In the genomic region with DNA sequence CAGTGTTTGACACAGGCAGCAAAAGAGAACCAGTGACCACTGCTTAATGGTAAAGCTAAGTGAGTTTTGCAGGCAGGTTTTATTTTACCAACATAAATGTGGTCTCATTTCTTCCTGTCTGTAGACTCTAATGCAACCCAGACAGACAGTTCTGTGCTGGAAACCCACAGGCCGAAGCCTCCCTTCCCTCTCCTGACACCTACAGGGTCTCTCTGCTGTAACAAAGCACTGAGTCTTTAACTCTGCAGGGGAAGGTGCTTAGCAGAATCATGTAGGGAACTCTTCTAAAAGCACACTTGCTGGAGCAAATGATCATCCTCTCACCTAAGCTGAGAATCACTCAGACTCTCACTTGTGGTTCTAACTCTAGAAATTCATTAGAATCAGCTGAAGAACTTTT, we compare ENCODE assay signal across 2 cellular contexts.
TF ChIP-seq lines count a peak whose summit lies in the region.

No MANE protein-coding gene starts in this region.

TF ChIP-seq in GM23338, 12 proteins besides CTCF, POLR2A, EP300 and RAD21 (continued from another document):
- TF ChIP-seq, protein P1, sequence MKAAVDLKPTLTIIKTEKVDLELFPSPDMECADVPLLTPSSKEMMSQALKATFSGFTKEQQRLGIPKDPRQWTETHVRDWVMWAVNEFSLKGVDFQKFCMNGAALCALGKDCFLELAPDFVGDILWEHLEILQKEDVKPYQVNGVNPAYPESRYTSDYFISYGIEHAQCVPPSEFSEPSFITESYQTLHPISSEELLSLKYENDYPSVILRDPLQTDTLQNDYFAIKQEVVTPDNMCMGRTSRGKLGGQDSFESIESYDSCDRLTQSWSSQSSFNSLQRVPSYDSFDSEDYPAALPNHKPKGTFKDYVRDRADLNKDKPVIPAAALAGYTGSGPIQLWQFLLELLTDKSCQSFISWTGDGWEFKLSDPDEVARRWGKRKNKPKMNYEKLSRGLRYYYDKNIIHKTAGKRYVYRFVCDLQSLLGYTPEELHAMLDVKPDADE (IDR thresholded peaks at IDR 0.05): no peak
- TF ChIP-seq JUNB (IDR thresholded peaks at IDR 0.05; ENCODE audit: unreplicated experiment) (no peak), STAT1 (IDR thresholded peaks at IDR 0.05; ENCODE audit: unreplicated experiment) (no peak), EZH2phosphoT487 (IDR thresholded peaks at IDR 0.05; ENCODE audit: unreplicated experiment) (no peak), ZNF114 (CRISPR knock-in tag; IDR thresholded peaks at IDR 0.05) (no peak), ZNF331 (CRISPR knock-in tag; IDR thresholded peaks at IDR 0.05; ENCODE audit: low read depth) (no peak)

TF ChIP-seq in WTC11, 78 proteins besides CTCF, POLR2A, EP300 and RAD21 (continued from another document):
- TF ChIP-seq, protein P2, sequence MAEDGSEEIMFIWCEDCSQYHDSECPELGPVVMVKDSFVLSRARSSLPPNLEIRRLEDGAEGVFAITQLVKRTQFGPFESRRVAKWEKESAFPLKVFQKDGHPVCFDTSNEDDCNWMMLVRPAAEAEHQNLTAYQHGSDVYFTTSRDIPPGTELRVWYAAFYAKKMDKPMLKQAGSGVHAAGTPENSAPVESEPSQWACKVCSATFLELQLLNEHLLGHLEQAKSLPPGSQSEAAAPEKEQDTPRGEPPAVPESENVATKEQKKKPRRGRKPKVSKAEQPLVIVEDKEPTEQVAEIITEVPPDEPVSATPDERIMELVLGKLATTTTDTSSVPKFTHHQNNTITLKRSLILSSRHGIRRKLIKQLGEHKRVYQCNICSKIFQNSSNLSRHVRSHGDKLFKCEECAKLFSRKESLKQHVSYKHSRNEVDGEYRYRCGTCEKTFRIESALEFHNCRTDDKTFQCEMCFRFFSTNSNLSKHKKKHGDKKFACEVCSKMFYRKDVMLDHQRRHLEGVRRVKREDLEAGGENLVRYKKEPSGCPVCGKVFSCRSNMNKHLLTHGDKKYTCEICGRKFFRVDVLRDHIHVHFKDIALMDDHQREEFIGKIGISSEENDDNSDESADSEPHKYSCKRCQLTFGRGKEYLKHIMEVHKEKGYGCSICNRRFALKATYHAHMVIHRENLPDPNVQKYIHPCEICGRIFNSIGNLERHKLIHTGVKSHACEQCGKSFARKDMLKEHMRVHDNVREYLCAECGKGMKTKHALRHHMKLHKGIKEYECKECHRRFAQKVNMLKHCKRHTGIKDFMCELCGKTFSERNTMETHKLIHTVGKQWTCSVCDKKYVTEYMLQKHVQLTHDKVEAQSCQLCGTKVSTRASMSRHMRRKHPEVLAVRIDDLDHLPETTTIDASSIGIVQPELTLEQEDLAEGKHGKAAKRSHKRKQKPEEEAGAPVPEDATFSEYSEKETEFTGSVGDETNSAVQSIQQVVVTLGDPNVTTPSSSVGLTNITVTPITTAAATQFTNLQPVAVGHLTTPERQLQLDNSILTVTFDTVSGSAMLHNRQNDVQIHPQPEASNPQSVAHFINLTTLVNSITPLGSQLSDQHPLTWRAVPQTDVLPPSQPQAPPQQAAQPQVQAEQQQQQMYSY (CRISPR knock-in tag; IDR thresholded peaks at IDR 0.05): no peak
- TF ChIP-seq, protein P3, sequence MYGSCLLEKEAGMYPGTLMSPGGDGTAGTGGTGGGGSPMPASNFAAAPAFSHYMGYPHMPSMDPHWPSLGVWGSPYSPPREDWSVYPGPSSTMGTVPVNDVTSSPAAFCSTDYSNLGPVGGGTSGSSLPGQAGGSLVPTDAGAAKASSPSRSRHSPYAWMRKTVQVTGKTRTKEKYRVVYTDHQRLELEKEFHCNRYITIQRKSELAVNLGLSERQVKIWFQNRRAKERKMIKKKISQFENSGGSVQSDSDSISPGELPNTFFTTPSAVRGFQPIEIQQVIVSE (CRISPR knock-in tag; IDR thresholded peaks at IDR 0.05; ENCODE audit: borderline replicate concordance): no peak
- TF ChIP-seq, protein P4, sequence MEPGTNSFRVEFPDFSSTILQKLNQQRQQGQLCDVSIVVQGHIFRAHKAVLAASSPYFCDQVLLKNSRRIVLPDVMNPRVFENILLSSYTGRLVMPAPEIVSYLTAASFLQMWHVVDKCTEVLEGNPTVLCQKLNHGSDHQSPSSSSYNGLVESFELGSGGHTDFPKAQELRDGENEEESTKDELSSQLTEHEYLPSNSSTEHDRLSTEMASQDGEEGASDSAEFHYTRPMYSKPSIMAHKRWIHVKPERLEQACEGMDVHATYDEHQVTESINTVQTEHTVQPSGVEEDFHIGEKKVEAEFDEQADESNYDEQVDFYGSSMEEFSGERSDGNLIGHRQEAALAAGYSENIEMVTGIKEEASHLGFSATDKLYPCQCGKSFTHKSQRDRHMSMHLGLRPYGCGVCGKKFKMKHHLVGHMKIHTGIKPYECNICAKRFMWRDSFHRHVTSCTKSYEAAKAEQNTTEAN (CRISPR knock-in tag; IDR thresholded peaks at IDR 0.05): no peak
- TF ChIP-seq, protein P5, sequence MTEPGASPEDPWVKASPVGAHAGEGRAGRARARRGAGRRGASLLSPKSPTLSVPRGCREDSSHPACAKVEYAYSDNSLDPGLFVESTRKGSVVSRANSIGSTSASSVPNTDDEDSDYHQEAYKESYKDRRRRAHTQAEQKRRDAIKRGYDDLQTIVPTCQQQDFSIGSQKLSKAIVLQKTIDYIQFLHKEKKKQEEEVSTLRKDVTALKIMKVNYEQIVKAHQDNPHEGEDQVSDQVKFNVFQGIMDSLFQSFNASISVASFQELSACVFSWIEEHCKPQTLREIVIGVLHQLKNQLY (CRISPR knock-in tag; IDR thresholded peaks at IDR 0.05): no peak
- TF ChIP-seq, protein P6, sequence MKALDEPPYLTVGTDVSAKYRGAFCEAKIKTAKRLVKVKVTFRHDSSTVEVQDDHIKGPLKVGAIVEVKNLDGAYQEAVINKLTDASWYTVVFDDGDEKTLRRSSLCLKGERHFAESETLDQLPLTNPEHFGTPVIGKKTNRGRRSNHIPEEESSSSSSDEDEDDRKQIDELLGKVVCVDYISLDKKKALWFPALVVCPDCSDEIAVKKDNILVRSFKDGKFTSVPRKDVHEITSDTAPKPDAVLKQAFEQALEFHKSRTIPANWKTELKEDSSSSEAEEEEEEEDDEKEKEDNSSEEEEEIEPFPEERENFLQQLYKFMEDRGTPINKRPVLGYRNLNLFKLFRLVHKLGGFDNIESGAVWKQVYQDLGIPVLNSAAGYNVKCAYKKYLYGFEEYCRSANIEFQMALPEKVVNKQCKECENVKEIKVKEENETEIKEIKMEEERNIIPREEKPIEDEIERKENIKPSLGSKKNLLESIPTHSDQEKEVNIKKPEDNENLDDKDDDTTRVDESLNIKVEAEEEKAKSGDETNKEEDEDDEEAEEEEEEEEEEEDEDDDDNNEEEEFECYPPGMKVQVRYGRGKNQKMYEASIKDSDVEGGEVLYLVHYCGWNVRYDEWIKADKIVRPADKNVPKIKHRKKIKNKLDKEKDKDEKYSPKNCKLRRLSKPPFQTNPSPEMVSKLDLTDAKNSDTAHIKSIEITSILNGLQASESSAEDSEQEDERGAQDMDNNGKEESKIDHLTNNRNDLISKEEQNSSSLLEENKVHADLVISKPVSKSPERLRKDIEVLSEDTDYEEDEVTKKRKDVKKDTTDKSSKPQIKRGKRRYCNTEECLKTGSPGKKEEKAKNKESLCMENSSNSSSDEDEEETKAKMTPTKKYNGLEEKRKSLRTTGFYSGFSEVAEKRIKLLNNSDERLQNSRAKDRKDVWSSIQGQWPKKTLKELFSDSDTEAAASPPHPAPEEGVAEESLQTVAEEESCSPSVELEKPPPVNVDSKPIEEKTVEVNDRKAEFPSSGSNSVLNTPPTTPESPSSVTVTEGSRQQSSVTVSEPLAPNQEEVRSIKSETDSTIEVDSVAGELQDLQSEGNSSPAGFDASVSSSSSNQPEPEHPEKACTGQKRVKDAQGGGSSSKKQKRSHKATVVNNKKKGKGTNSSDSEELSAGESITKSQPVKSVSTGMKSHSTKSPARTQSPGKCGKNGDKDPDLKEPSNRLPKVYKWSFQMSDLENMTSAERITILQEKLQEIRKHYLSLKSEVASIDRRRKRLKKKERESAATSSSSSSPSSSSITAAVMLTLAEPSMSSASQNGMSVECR (CRISPR knock-in tag; IDR thresholded peaks at IDR 0.05; ENCODE audit: borderline replicate concordance): no peak
- no peak for TF ChIP-seq PRRX2 (CRISPR knock-in tag; IDR thresholded peaks at IDR 0.05)
- TF ChIP-seq TEAD1 (CRISPR knock-in tag; IDR thresholded peaks at IDR 0.05): no peak
- TF ChIP-seq GTF2I (CRISPR knock-in tag; conservative IDR thresholded peaks at IDR 0.05): no peak
